9 cellular contexts compared by ENCODE assay signal in genomic region chr12:123089631-123090353, GRCh38.
DNase-seq lines count a peak whose midpoint lies in the region; ATAC-seq and TF ChIP-seq lines count a peak whose summit lies in the region.
"Had no signal": no experiment of that assay in that cellular context is flagged by ENCODE, and none has a peak within 500 bp of the region (broad histone marks: within the 10 kb centered on the region; RNA-seq: fewer than 3 reads in every experiment).

No MANE protein-coding gene starts in this region.

- H3K4me3 ChIP-seq in GM23248 (no peak overlapping the region), OCI-LY1 (ENCODE audit: low read depth, low read length, poor library complexity, severe bottlenecking) (no peak overlapping the region), retinal pigment epithelial cell (ENCODE audit: low read length) (no peak overlapping the region), lower lobe of right lung (no peak overlapping the region), BE2C (ENCODE audit: low read depth, low read length) (no peak overlapping the region)

- DNase-seq in GM23248 (peak; percentile 98), dedifferentiated amniotic fluid mesenchymal stem cell (ENCODE audit: extremely low spot score) (peak; percentile 82), retinal pigment epithelial cell (ENCODE audit: low read depth) (peak; percentile 40), lower lobe of right lung (no peak), BE2C (no peak)
- no peak for DNase-seq in stimulated activated CD4-positive, alpha-beta T cell treated with anti-CD3 and anti-CD28 coated beads, Interleukin-2, amount 100 ng/mL, for 24 hours
- DNase-seq: kidney, NCI-H146 had no signal

- H3K27me3 ChIP-seq in GM23248 (replicated peaks; ENCODE audit: insufficient read depth): no peaks in the 10 kb centered on the region
- no peaks in the 10 kb centered on the region for H3K27me3 ChIP-seq in OCI-LY1 (ENCODE audit: insufficient read depth, low read length)
- no peaks in the 10 kb centered on the region for H3K27me3 ChIP-seq in lower lobe of right lung (ENCODE audit: low read depth)
- no peaks in the 10 kb centered on the region for H3K27me3 ChIP-seq in BE2C

- in situ Hi-C loops in GM23248 (cut with MboI): no loop called here

- H3K27ac ChIP-seq in GM23248 (peak overlapping the region; percentile 54), OCI-LY1 (ENCODE audit: low read depth, low read length, poor library complexity, severe bottlenecking) (peak overlapping the region; percentile 93), lower lobe of right lung (no peak overlapping the region)

- H3F3A ChIP-seq in GM23248 (ENCODE audit: insufficient read depth): peaks cover 22% of the 10 kb centered on the region
- H3F3A ChIP-seq in OCI-LY1 (ENCODE audit: insufficient read depth, low read length): peaks cover 4% of the 10 kb centered on the region; the same call in 1 of the 2 replicates

- no peaks in the 10 kb centered on the region for H3K9me3 ChIP-seq in GM23248 (ENCODE audit: low read depth)
- no peaks in the 10 kb centered on the region for H3K9me3 ChIP-seq in OCI-LY1 (ENCODE audit: low read length)
- H3K9me3 ChIP-seq in lower lobe of right lung: no peaks in the 10 kb centered on the region
- H3K9me3 ChIP-seq in BE2C: no peaks in the 10 kb centered on the region

- no peak for ATAC-seq in lower lobe of right lung

- H3K9ac ChIP-seq in GM23248 (no peak overlapping the region), OCI-LY1 (ENCODE audit: low read length) (peak overlapping the region; percentile 54; the same call in 1 of the 2 replicates)

- intact Hi-C loops in lower lobe of right lung (cut with DNase I): no loop called here

- no peak overlapping the region for H2AFZ ChIP-seq in GM23248
- no peak overlapping the region for H2AFZ ChIP-seq in OCI-LY1 (ENCODE audit: low read length)

- H3K4me2 ChIP-seq in GM23248 (ENCODE audit: unreplicated experiment): peak overlapping the region; percentile 24
- H3K4me2 ChIP-seq in OCI-LY1 (ENCODE audit: low read length): peak overlapping the region; percentile 35; the same call in 1 of the 2 replicates

- H3K36me3 ChIP-seq in GM23248 (ENCODE audit: low read depth) (no peaks in the 10 kb centered on the region), OCI-LY1 (ENCODE audit: insufficient read depth, low read length) (peaks cover 22% of the 10 kb centered on the region; the same call in 1 of the 2 replicates), lower lobe of right lung (no peaks in the 10 kb centered on the region), BE2C (no peaks in the 10 kb centered on the region)

- TF ChIP-seq CTCF in OCI-LY1 (IDR thresholded peaks at IDR 0.05; ENCODE audit: low read length): no peak
- TF ChIP-seq CTCF in retinal pigment epithelial cell (conservative IDR thresholded peaks at IDR 0.05; ENCODE audit: low read depth, low read length): no peak
- no peak for TF ChIP-seq CTCF in lower lobe of right lung (IDR thresholded peaks at IDR 0.05)
- TF ChIP-seq CTCF in BE2C (IDR thresholded peaks at IDR 0.05; ENCODE audit: low read depth, low read length): no peak

- WGBS in GM23248 (ENCODE audit: low coverage in 1 of 2, low lambda C conversion rate in 2 of 2, missing lambda C conversion rate in 2 of 2), 2 experiments: 1 to 2% methylated on average over 2 of the region's 2 CpGs

- H3K79me2 ChIP-seq in GM23248 (ENCODE audit: insufficient read depth) (no peaks in the 10 kb centered on the region), OCI-LY1 (ENCODE audit: insufficient read depth, low read length) (peaks cover 6% of the 10 kb centered on the region; the same call in 1 of the 2 replicates)

- H3K4me1 ChIP-seq in GM23248 (ENCODE audit: insufficient read depth) (peaks cover 20% of the 10 kb centered on the region), OCI-LY1 (ENCODE audit: insufficient read depth, low read length, severe bottlenecking) (peaks cover 98% of the 10 kb centered on the region), lower lobe of right lung (peaks cover 29% of the 10 kb centered on the region), BE2C (peaks cover 13% of the 10 kb centered on the region)

- H3K9me2 ChIP-seq in GM23248 (ENCODE audit: insufficient read depth) (no peaks in the 10 kb centered on the region), OCI-LY1 (ENCODE audit: low read depth, low read length) (no peaks in the 10 kb centered on the region)

- H4K20me1 ChIP-seq in GM23248 (ENCODE audit: insufficient read depth) (no peaks in the 10 kb centered on the region), OCI-LY1 (ENCODE audit: insufficient read depth, low read length) (no peaks in the 10 kb centered on the region)

Comparison
In these comparisons a context has a peak if more than half of its experiments do, and no peak if none do; other contexts are left out.
1. DNase-seq: peak in GM23248 (single experiment), dedifferentiated amniotic fluid mesenchymal stem cell (single experiment) and retinal pigment epithelial cell (single experiment); none in stimulated activated CD4-positive, alpha-beta T cell treated with anti-CD3 and anti-CD28 coated beads, Interleukin-2, amount 100 ng/mL, for 24 hours (0 of 2), lower lobe of right lung (single experiment) and BE2C (single experiment).